1 cellular context compared by ENCODE assay signal in the genomic region with DNA sequence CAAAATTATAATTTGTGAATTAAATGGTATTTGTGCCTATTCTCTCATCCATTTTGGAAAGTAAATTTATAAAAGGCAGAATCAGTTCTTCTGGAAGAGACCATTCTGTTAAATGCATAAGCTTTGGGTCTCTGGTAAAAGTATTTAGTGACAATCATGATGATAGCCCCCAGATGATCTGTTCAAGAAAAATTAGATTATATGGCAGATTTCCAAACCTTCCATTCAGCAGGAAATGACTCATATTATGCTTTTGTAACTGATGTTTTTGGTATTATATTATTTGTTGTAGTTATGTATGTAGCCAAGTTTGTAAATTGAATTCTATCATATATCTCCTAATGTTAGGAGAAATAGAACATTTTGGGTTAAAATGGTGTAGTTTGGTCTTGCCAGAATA.
TF ChIP-seq lines count a peak whose summit lies in the region.

No MANE protein-coding gene starts in this region.

TF ChIP-seq in IMR-90, 13 proteins besides CTCF, POLR2A, EP300 and RAD21 (continued from another document):
- no peak for TF ChIP-seq CHD1 (IDR thresholded peaks at IDR 0.05; ENCODE audit: low read depth, low read length)
